In genomic region chr3:40185029-40185695, GRCh38 we compare ENCODE assay signal across 1 cellular context.
TF ChIP-seq lines count a peak whose summit lies in the region.

No MANE protein-coding gene starts in this region.

TF ChIP-seq in WTC11, 78 proteins besides CTCF, POLR2A, EP300 and RAD21 (continued from another document):
- TF ChIP-seq PRDM15 (CRISPR knock-in tag; IDR thresholded peaks at IDR 0.05) (no peak), NFATC4 (CRISPR knock-in tag; IDR thresholded peaks at IDR 0.05) (no peak), ZBTB43 (CRISPR knock-in tag; IDR thresholded peaks at IDR 0.05) (no peak)
